ENCODE assay signal across 2 cellular contexts in the genomic region with DNA sequence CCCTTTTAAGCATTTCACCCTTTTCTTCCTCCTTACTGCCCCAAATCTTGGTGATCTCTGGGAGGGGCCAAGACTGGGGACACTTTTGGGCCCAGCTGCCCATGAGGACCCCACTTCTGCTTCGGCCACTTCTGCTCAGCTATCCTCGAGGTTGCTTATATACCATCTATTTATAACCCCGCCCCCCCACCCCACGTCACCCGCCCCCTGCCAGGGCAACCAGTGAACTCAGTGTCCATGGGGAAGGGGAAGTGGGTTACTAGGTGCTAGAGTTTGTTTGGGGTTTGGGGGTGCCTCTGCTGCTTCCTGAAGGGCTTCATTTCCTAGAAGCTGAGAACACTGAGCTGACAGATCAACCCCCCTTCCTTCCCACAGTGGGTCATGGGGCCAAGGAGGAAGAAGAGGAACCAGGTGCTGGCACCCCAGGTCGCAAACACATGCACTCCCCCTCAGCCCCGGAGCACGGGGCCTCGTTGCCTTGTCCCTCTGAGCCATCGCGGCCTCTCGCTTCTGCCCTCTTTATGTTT.
TF ChIP-seq lines count a peak whose summit lies in the region.

No MANE protein-coding gene starts in this region.

TF ChIP-seq in GM12891, 5 proteins besides CTCF, POLR2A, EP300 and RAD21:
- TF ChIP-seq POU2F2 (IDR thresholded peaks at IDR 0.05; ENCODE audit: low read depth, low read length): no peak; the same call in 1 of the 2 replicates
- TF ChIP-seq POLR2AphosphoS5 (IDR thresholded peaks at IDR 0.05; ENCODE audit: low read depth, low read length): no peak
- TF ChIP-seq SPI1 (IDR thresholded peaks at IDR 0.05; ENCODE audit: low read depth, low read length): peak; percentile 71

TF ChIP-seq in GM12878, 131 proteins besides CTCF, POLR2A, EP300 and RAD21 (continues in another document):
- TF ChIP-seq KLF5 (IDR thresholded peaks at IDR 0.05; ENCODE audit: partially characterized antibody) (no peak), TCF7 (IDR thresholded peaks at IDR 0.05; ENCODE audit: borderline replicate concordance) (no peak), ZNF24 (IDR thresholded peaks at IDR 0.05) (no peak), ATF7 (IDR thresholded peaks at IDR 0.05; ENCODE audit: low read depth) (peak; percentile 31; the same call in 1 of the 2 replicates), NFYA (IDR thresholded peaks at IDR 0.05; ENCODE audit: borderline replicate concordance, low read depth, low read length) (no peak), TCF12 (IDR thresholded peaks at IDR 0.05; ENCODE audit: low read depth, low read length) (0 out of 2 replicates have a peak, but pooled peaks have one; percentile 3), ETV6 (conservative IDR thresholded peaks at IDR 0.05 in 1 of 2, IDR thresholded peaks at IDR 0.05 in 1 of 2; ENCODE audit: borderline replicate concordance in 1 of 2, low read depth in 1 of 2) (peak in 1 of 2 experiments; percentile 77; a peak in 2 of 4 replicates), EZH2 (IDR thresholded peaks at IDR 0.05; ENCODE audit: borderline replicate concordance, control insufficient read depth, low read depth, low read length) (no peak), SUZ12 (IDR thresholded peaks at IDR 0.05; ENCODE audit: unreplicated experiment) (no peak), SREBF1 (IDR thresholded peaks at IDR 0.05; ENCODE audit: low read length) (no peak), SPI1 (IDR thresholded peaks at IDR 0.05; ENCODE audit: borderline replicate concordance, insufficient read depth, low read depth, low read length) (peak; percentile 69; the same call in 1 of the 2 replicates), JUND (IDR thresholded peaks at IDR 0.05; ENCODE audit: low read depth, low read length) (no peak), TAF1 (IDR thresholded peaks at IDR 0.05; ENCODE audit: borderline replicate concordance, low read depth, low read length) (no peak), CHD4 (IDR thresholded peaks at IDR 0.05) (no peak), PAX5 (IDR thresholded peaks at IDR 0.05; ENCODE audit: borderline replicate concordance, low read depth, low read length) (no peak; the same call in 1 of the 2 replicates), ZNF384 (IDR thresholded peaks at IDR 0.05; ENCODE audit: borderline replicate concordance, low read depth, low read length) (no peak), SIN3A (IDR thresholded peaks at IDR 0.05; ENCODE audit: low read depth, low read length) (no peak), JUNB (IDR thresholded peaks at IDR 0.05) (no peak), YBX1 (IDR thresholded peaks at IDR 0.05) (no peak), NBN (IDR thresholded peaks at IDR 0.05) (no peak), RELA (IDR thresholded peaks at IDR 0.05; ENCODE audit: borderline replicate concordance, partially characterized antibody) (peak; percentile 12), CREM (IDR thresholded peaks at IDR 0.05; ENCODE audit: low read depth) (no peak), BMI1 (IDR thresholded peaks at IDR 0.05; ENCODE audit: borderline replicate concordance) (no peak), GATAD2B (conservative IDR thresholded peaks at IDR 0.05; ENCODE audit: low read depth) (0 out of 2 replicates have a peak, but pooled peaks have one; percentile 51), SMC3 (IDR thresholded peaks at IDR 0.05; ENCODE audit: borderline replicate concordance, low read length) (no peak), SMAD1 (IDR thresholded peaks at IDR 0.05; ENCODE audit: low read depth, partially characterized antibody) (no peak), KAT2A (conservative IDR thresholded peaks at IDR 0.05; ENCODE audit: control insufficient read depth, low read depth, low read length) (no peak), IKZF1 (conservative IDR thresholded peaks at IDR 0.05) (peak; percentile 75), MYB (IDR thresholded peaks at IDR 0.05; ENCODE audit: borderline replicate concordance, low read depth, low read length) (no peak)
- TF ChIP-seq, protein P1, sequence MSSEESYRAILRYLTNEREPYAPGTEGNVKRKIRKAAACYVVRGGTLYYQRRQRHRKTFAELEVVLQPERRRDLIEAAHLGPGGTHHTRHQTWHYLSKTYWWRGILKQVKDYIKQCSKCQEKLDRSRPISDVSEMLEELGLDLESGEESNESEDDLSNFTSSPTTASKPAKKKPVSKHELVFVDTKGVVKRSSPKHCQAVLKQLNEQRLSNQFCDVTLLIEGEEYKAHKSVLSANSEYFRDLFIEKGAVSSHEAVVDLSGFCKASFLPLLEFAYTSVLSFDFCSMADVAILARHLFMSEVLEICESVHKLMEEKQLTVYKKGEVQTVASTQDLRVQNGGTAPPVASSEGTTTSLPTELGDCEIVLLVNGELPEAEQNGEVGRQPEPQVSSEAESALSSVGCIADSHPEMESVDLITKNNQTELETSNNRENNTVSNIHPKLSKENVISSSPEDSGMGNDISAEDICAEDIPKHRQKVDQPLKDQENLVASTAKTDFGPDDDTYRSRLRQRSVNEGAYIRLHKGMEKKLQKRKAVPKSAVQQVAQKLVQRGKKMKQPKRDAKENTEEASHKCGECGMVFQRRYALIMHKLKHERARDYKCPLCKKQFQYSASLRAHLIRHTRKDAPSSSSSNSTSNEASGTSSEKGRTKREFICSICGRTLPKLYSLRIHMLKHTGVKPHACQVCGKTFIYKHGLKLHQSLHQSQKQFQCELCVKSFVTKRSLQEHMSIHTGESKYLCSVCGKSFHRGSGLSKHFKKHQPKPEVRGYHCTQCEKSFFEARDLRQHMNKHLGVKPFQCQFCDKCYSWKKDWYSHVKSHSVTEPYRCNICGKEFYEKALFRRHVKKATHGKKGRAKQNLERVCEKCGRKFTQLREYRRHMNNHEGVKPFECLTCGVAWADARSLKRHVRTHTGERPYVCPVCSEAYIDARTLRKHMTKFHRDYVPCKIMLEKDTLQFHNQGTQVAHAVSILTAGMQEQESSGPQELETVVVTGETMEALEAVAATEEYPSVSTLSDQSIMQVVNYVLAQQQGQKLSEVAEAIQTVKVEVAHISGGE (CRISPR knock-in tag; IDR thresholded peaks at IDR 0.05): no peak
- TF ChIP-seq, protein P2, sequence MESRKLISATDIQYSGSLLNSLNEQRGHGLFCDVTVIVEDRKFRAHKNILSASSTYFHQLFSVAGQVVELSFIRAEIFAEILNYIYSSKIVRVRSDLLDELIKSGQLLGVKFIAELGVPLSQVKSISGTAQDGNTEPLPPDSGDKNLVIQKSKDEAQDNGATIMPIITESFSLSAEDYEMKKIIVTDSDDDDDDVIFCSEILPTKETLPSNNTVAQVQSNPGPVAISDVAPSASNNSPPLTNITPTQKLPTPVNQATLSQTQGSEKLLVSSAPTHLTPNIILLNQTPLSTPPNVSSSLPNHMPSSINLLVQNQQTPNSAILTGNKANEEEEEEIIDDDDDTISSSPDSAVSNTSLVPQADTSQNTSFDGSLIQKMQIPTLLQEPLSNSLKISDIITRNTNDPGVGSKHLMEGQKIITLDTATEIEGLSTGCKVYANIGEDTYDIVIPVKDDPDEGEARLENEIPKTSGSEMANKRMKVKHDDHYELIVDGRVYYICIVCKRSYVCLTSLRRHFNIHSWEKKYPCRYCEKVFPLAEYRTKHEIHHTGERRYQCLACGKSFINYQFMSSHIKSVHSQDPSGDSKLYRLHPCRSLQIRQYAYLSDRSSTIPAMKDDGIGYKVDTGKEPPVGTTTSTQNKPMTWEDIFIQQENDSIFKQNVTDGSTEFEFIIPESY (IDR thresholded peaks at IDR 0.05): no peak
- TF ChIP-seq, protein P3, sequence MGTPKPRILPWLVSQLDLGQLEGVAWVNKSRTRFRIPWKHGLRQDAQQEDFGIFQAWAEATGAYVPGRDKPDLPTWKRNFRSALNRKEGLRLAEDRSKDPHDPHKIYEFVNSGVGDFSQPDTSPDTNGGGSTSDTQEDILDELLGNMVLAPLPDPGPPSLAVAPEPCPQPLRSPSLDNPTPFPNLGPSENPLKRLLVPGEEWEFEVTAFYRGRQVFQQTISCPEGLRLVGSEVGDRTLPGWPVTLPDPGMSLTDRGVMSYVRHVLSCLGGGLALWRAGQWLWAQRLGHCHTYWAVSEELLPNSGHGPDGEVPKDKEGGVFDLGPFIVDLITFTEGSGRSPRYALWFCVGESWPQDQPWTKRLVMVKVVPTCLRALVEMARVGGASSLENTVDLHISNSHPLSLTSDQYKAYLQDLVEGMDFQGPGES (IDR thresholded peaks at IDR 0.05): no peak
- TF ChIP-seq, protein P4, sequence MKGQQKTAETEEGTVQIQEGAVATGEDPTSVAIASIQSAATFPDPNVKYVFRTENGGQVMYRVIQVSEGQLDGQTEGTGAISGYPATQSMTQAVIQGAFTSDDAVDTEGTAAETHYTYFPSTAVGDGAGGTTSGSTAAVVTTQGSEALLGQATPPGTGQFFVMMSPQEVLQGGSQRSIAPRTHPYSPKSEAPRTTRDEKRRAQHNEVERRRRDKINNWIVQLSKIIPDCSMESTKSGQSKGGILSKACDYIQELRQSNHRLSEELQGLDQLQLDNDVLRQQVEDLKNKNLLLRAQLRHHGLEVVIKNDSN (IDR thresholded peaks at IDR 0.05; ENCODE audit: borderline replicate concordance, extremely low read length, insufficient read depth, low read depth, low read length): peak; percentile 22
- TF ChIP-seq, protein P5, sequence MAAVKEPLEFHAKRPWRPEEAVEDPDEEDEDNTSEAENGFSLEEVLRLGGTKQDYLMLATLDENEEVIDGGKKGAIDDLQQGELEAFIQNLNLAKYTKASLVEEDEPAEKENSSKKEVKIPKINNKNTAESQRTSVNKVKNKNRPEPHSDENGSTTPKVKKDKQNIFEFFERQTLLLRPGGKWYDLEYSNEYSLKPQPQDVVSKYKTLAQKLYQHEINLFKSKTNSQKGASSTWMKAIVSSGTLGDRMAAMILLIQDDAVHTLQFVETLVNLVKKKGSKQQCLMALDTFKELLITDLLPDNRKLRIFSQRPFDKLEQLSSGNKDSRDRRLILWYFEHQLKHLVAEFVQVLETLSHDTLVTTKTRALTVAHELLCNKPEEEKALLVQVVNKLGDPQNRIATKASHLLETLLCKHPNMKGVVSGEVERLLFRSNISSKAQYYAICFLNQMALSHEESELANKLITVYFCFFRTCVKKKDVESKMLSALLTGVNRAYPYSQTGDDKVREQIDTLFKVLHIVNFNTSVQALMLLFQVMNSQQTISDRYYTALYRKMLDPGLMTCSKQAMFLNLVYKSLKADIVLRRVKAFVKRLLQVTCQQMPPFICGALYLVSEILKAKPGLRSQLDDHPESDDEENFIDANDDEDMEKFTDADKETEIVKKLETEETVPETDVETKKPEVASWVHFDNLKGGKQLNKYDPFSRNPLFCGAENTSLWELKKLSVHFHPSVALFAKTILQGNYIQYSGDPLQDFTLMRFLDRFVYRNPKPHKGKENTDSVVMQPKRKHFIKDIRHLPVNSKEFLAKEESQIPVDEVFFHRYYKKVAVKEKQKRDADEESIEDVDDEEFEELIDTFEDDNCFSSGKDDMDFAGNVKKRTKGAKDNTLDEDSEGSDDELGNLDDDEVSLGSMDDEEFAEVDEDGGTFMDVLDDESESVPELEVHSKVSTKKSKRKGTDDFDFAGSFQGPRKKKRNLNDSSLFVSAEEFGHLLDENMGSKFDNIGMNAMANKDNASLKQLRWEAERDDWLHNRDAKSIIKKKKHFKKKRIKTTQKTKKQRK (IDR thresholded peaks at IDR 0.05; ENCODE audit: low read depth, low read length): no peak
- TF ChIP-seq, protein P6, sequence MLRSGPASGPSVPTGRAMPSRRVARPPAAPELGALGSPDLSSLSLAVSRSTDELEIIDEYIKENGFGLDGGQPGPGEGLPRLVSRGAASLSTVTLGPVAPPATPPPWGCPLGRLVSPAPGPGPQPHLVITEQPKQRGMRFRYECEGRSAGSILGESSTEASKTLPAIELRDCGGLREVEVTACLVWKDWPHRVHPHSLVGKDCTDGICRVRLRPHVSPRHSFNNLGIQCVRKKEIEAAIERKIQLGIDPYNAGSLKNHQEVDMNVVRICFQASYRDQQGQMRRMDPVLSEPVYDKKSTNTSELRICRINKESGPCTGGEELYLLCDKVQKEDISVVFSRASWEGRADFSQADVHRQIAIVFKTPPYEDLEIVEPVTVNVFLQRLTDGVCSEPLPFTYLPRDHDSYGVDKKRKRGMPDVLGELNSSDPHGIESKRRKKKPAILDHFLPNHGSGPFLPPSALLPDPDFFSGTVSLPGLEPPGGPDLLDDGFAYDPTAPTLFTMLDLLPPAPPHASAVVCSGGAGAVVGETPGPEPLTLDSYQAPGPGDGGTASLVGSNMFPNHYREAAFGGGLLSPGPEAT (IDR thresholded peaks at IDR 0.05; ENCODE audit: low read depth): peak; percentile 20; the same call in 1 of the 2 replicates
- TF ChIP-seq, protein P7, sequence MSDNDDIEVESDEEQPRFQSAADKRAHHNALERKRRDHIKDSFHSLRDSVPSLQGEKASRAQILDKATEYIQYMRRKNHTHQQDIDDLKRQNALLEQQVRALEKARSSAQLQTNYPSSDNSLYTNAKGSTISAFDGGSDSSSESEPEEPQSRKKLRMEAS (IDR thresholded peaks at IDR 0.05; ENCODE audit: low read depth, low read length): peak; percentile 41; the same call in 1 of the 2 replicates
- TF ChIP-seq, protein P8, sequence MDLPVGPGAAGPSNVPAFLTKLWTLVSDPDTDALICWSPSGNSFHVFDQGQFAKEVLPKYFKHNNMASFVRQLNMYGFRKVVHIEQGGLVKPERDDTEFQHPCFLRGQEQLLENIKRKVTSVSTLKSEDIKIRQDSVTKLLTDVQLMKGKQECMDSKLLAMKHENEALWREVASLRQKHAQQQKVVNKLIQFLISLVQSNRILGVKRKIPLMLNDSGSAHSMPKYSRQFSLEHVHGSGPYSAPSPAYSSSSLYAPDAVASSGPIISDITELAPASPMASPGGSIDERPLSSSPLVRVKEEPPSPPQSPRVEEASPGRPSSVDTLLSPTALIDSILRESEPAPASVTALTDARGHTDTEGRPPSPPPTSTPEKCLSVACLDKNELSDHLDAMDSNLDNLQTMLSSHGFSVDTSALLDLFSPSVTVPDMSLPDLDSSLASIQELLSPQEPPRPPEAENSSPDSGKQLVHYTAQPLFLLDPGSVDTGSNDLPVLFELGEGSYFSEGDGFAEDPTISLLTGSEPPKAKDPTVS (IDR thresholded peaks at IDR 0.05; ENCODE audit: low read depth, low read length): no peak
- TF ChIP-seq, protein P9, sequence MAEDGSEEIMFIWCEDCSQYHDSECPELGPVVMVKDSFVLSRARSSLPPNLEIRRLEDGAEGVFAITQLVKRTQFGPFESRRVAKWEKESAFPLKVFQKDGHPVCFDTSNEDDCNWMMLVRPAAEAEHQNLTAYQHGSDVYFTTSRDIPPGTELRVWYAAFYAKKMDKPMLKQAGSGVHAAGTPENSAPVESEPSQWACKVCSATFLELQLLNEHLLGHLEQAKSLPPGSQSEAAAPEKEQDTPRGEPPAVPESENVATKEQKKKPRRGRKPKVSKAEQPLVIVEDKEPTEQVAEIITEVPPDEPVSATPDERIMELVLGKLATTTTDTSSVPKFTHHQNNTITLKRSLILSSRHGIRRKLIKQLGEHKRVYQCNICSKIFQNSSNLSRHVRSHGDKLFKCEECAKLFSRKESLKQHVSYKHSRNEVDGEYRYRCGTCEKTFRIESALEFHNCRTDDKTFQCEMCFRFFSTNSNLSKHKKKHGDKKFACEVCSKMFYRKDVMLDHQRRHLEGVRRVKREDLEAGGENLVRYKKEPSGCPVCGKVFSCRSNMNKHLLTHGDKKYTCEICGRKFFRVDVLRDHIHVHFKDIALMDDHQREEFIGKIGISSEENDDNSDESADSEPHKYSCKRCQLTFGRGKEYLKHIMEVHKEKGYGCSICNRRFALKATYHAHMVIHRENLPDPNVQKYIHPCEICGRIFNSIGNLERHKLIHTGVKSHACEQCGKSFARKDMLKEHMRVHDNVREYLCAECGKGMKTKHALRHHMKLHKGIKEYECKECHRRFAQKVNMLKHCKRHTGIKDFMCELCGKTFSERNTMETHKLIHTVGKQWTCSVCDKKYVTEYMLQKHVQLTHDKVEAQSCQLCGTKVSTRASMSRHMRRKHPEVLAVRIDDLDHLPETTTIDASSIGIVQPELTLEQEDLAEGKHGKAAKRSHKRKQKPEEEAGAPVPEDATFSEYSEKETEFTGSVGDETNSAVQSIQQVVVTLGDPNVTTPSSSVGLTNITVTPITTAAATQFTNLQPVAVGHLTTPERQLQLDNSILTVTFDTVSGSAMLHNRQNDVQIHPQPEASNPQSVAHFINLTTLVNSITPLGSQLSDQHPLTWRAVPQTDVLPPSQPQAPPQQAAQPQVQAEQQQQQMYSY (CRISPR knock-in tag; IDR thresholded peaks at IDR 0.05): no peak
